Comparison of ENCODE assay signal across 31 cellular contexts in the genomic region with DNA sequence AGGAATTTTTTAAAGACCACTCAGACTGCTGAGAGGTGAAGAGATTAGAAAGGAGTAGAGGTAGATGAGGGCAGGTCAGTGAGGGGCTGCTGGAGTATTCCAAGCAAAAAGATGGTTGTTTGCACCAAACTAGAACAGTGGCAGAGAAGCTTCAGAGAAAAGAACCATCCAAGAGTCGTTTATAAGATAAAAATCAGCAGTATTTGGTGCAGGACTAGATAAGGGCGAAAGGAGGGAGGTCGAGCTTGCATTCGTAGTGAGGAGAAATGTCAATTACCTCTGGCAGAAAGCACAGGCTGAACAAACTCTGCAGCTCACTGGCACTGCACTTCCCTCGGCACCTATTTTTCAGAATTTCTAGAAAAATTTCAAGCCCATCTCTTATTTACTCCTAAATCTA.
"Had no signal": no experiment of that assay in that cellular context is flagged by ENCODE, and none has a peak within 500 bp of the region (broad histone marks: within the 10 kb centered on the region; RNA-seq: fewer than 3 reads in every experiment).

No MANE protein-coding gene starts in this region.

- H3K27ac ChIP-seq: adrenal gland, SJSA1 had no signal

- DNase-seq: activated CD4-positive, alpha-beta memory T cell treated with anti-CD3 and anti-CD28 coated beads, Interleukin-2, amount 10 ng/mL, durations not matched to agents 7 days and 5 days; activated CD4-positive, alpha-beta T cell treated with anti-CD3 and anti-CD28 coated beads for 1 hour; activated CD4-positive, alpha-beta T cell treated with anti-CD3 and anti-CD28 coated beads for 48 hours; activated CD4-positive, CD25-positive, alpha-beta regulatory T cell; activated CD8-positive, alpha-beta memory T cell treated with anti-CD3 and anti-CD28 coated beads for 24 hours; activated CD8-positive, alpha-beta memory T cell treated with anti-CD3 and anti-CD28 coated beads, Interleukin-2, amount 10 ng/mL, durations not matched to agents 7 days and 5 days; activated CD8-positive, alpha-beta memory T cell treated with anti-CD3 and anti-CD28 coated beads, Interleukin-2, amount 50 U/mL, for 48 hours; activated gamma-delta T cell; activated naive CD4-positive, alpha-beta T cell treated with Interleukin-2 at 50 U/mL for 16 hours; activated T-cell treated with anti-CD3 and anti-CD28 coated beads, Interleukin-2, amount 50 U/mL, for 72 hours; caudate nucleus; cerebellar nuclear complex; Kasumi-1; KG1; MM.1S; MV-4-11; NCI-H1092; NCI-H1436 treated with DMSO at 0.1 percent for 48 hours; NCI-H1694 treated with DMSO at 0.1 percent for 48 hours; NCI-H2029; NCI-H345; NCI-H524 treated with DMSO at 0.1 percent for 48 hours; SHP77; T1000 had no signal

- H3K27me3 ChIP-seq: adrenal gland, SJSA1 had no signal

- H3K4me1 ChIP-seq: SJSA1 had no signal

- H3K4me1 Mint-ChIP-seq: activated CD4-positive, alpha-beta memory T cell treated with anti-CD3 and anti-CD28 coated beads, Interleukin-2, amount 10 ng/mL, durations not matched to agents 7 days and 5 days; activated CD8-positive, alpha-beta memory T cell treated with anti-CD3 and anti-CD28 coated beads, Interleukin-2, amount 10 ng/mL, durations not matched to agents 7 days and 5 days had no signal

- H3K4me3 Mint-ChIP-seq: activated CD4-positive, alpha-beta memory T cell treated with anti-CD3 and anti-CD28 coated beads, Interleukin-2, amount 10 ng/mL, durations not matched to agents 7 days and 5 days; activated CD8-positive, alpha-beta memory T cell treated with anti-CD3 and anti-CD28 coated beads, Interleukin-2, amount 10 ng/mL, durations not matched to agents 7 days and 5 days; activated T-cell treated with anti-CD3 and anti-CD28 coated beads, Interleukin-2, amount 50 U/mL, for 72 hours; activated T-helper 17 cell treated with anti-CD3 and anti-CD28 coated beads, Interleukin-2, amount 50 U/mL, for 72 hours; brain had no signal

- H3K9me3 ChIP-seq: adrenal gland, SJSA1 had no signal

- ATAC-seq: activated CD8-positive, alpha-beta memory T cell treated with anti-CD3 and anti-CD28 coated beads, Interleukin-2, amount 10 ng/mL, durations not matched to agents 7 days and 5 days; activated naive CD4-positive, alpha-beta T cell treated with anti-CD3 and anti-CD28 coated beads, Interleukin-2, amount 50 U/mL, for 72 hours; activated T-cell treated with anti-CD3 and anti-CD28 coated beads, Interleukin-2, amount 50 U/mL, for 72 hours; activated T-helper 17 cell treated with anti-CD3 and anti-CD28 coated beads, Interleukin-2, amount 50 U/mL, for 72 hours; Panc1 had no signal

- H3K36me3 ChIP-seq: adrenal gland, SJSA1 had no signal

- H3K27ac Mint-ChIP-seq: activated CD4-positive, alpha-beta memory T cell treated with anti-CD3 and anti-CD28 coated beads, Interleukin-2, amount 10 ng/mL, durations not matched to agents 7 days and 5 days; activated CD8-positive, alpha-beta memory T cell treated with anti-CD3 and anti-CD28 coated beads, Interleukin-2, amount 10 ng/mL, durations not matched to agents 7 days and 5 days; activated naive CD4-positive, alpha-beta T cell treated with anti-CD3 and anti-CD28 coated beads, Interleukin-2, amount 50 U/mL, for 72 hours; activated T-cell treated with anti-CD3 and anti-CD28 coated beads, Interleukin-2, amount 50 U/mL, for 72 hours; activated T-helper 17 cell treated with anti-CD3 and anti-CD28 coated beads, Interleukin-2, amount 50 U/mL, for 72 hours had no signal

- FAIRE-seq: bronchial epithelial cell had no signal

- H3K27me3 Mint-ChIP-seq: activated CD4-positive, alpha-beta memory T cell treated with anti-CD3 and anti-CD28 coated beads, Interleukin-2, amount 10 ng/mL, durations not matched to agents 7 days and 5 days; activated CD8-positive, alpha-beta memory T cell treated with anti-CD3 and anti-CD28 coated beads, Interleukin-2, amount 10 ng/mL, durations not matched to agents 7 days and 5 days; activated T-helper 17 cell treated with anti-CD3 and anti-CD28 coated beads, Interleukin-2, amount 50 U/mL, for 72 hours; brain had no signal

- H3K4me3 ChIP-seq: adrenal gland, SJSA1 had no signal

- H3K9me3 Mint-ChIP-seq: activated CD4-positive, alpha-beta memory T cell treated with anti-CD3 and anti-CD28 coated beads, Interleukin-2, amount 10 ng/mL, durations not matched to agents 7 days and 5 days; activated naive CD4-positive, alpha-beta T cell treated with anti-CD3 and anti-CD28 coated beads, Interleukin-2, amount 50 U/mL, for 72 hours; activated T-cell treated with anti-CD3 and anti-CD28 coated beads, Interleukin-2, amount 50 U/mL, for 72 hours; activated T-helper 17 cell treated with anti-CD3 and anti-CD28 coated beads, Interleukin-2, amount 50 U/mL, for 72 hours; brain had no signal

- H3K36me3 Mint-ChIP-seq: activated naive CD4-positive, alpha-beta T cell treated with anti-CD3 and anti-CD28 coated beads, Interleukin-2, amount 50 U/mL, for 72 hours; brain had no signal
